Comparison of ENCODE assay signal across 31 cellular contexts in the genomic region with DNA sequence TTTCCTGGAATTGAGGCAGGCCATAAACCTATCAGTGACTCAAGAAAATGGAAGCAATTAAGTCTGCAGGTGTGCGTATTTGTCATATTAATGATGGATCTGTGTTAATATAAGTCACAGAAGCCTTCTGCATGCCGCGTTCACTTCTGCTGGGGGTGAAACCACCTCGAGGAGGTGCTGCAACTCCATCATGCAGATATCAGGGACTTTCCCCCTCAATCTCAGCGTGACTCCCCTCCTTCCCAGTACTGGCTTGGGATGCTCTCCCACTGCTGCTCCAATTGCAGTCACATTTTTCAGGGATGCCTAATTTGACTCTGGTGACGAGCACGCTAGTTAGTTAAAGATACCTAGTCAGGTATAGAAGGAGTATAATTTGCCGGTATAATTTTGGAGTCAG.
"Had no signal": no experiment of that assay in that cellular context is flagged by ENCODE, and none has a peak within 500 bp of the region (broad histone marks: within the 10 kb centered on the region; RNA-seq: fewer than 3 reads in every experiment).

No MANE protein-coding gene starts in this region.

- ATAC-seq: activated CD8-positive, alpha-beta memory T cell treated with anti-CD3 and anti-CD28 coated beads, Interleukin-2, amount 10 ng/mL, durations not matched to agents 7 days and 5 days; Right ventricle myocardium inferior had no signal

- H3K4me2 ChIP-seq: PC-9 had no signal

- H3K4me3 Mint-ChIP-seq: activated CD4-positive, alpha-beta memory T cell treated with anti-CD3 and anti-CD28 coated beads, Interleukin-2, amount 10 ng/mL, durations not matched to agents 7 days and 5 days; activated CD8-positive, alpha-beta memory T cell treated with anti-CD3 and anti-CD28 coated beads, Interleukin-2, amount 10 ng/mL, durations not matched to agents 7 days and 5 days; activated naive CD8-positive, alpha-beta T cell treated with anti-CD3 and anti-CD28 coated beads for 36 hours had no signal

- H3K9me3 Mint-ChIP-seq: activated CD4-positive, alpha-beta memory T cell treated with anti-CD3 and anti-CD28 coated beads, Interleukin-2, amount 10 ng/mL, durations not matched to agents 7 days and 5 days had no signal

- H3K27me3 ChIP-seq: brain microvascular endothelial cell had no signal

- H3K4me3 ChIP-seq: PC-9 had no signal

- DNase-seq: activated CD4-positive, alpha-beta memory T cell treated with anti-CD3 and anti-CD28 coated beads, Interleukin-2, amount 10 ng/mL, durations not matched to agents 7 days and 5 days; activated CD4-positive, alpha-beta T cell treated with anti-CD3 and anti-CD28 coated beads for 1 hour; activated CD4-positive, alpha-beta T cell treated with anti-CD3 and anti-CD28 coated beads for 48 hours; activated CD4-positive, CD25-positive, alpha-beta regulatory T cell; activated CD8-positive, alpha-beta memory T cell treated with anti-CD3 and anti-CD28 coated beads for 24 hours; activated CD8-positive, alpha-beta memory T cell treated with anti-CD3 and anti-CD28 coated beads, Interleukin-2, amount 10 ng/mL, durations not matched to agents 7 days and 5 days; activated CD8-positive, alpha-beta memory T cell treated with anti-CD3 and anti-CD28 coated beads, Interleukin-2, amount 50 U/mL, for 48 hours; activated effector memory CD4-positive, alpha-beta T cell treated with Interleukin-2 at 50 U/mL for 16 hours; activated naive CD4-positive, alpha-beta T cell treated with anti-CD3 and anti-CD28 coated beads, Interleukin-2, amount 50 U/mL, for 16 hours; activated naive CD8-positive, alpha-beta T cell treated with anti-CD3 and anti-CD28 coated beads for 36 hours; activated T-cell treated with anti-CD3 and anti-CD28 coated beads, Interleukin-2, amount 50 U/mL, for 48 hours; amniotic stem cell; aorta; brain microvascular endothelial cell; central memory CD4-positive, alpha-beta T cell; NCI-H1105; NCI-H1417 treated with DMSO at 0.1 percent for 48 hours; NCI-H187 treated with DMSO at 0.1 percent for 48 hours; NCI-H2081 treated with DMSO at 0.1 percent for 48 hours; NCI-H226; NCI-H446 treated with DMSO at 0.1 percent for 48 hours; NCI-H69; PC-9; SIG-M5; SW 1271; T-helper 1 cell; T-helper 2 cell; T-helper 9 cell had no signal

- H3K36me3 Mint-ChIP-seq: activated CD8-positive, alpha-beta memory T cell treated with anti-CD3 and anti-CD28 coated beads, Interleukin-2, amount 10 ng/mL, durations not matched to agents 7 days and 5 days; activated naive CD8-positive, alpha-beta T cell treated with anti-CD3 and anti-CD28 coated beads for 36 hours had no signal

- H3K27ac Mint-ChIP-seq: activated CD4-positive, alpha-beta memory T cell treated with anti-CD3 and anti-CD28 coated beads, Interleukin-2, amount 10 ng/mL, durations not matched to agents 7 days and 5 days; activated CD8-positive, alpha-beta memory T cell treated with anti-CD3 and anti-CD28 coated beads, Interleukin-2, amount 10 ng/mL, durations not matched to agents 7 days and 5 days; activated naive CD8-positive, alpha-beta T cell treated with anti-CD3 and anti-CD28 coated beads for 36 hours had no signal

- H3K36me3 ChIP-seq: brain microvascular endothelial cell had no signal

- H3K27ac ChIP-seq: brain microvascular endothelial cell, PC-9, RWPE1, VCaP had no signal

- H2AFZ ChIP-seq: PC-9 had no signal

- H3K4me1 Mint-ChIP-seq: activated CD4-positive, alpha-beta memory T cell treated with anti-CD3 and anti-CD28 coated beads, Interleukin-2, amount 10 ng/mL, durations not matched to agents 7 days and 5 days; activated CD8-positive, alpha-beta memory T cell treated with anti-CD3 and anti-CD28 coated beads, Interleukin-2, amount 10 ng/mL, durations not matched to agents 7 days and 5 days; activated naive CD8-positive, alpha-beta T cell treated with anti-CD3 and anti-CD28 coated beads for 36 hours had no signal
